Comparison of ENCODE assay signal across 14 cellular contexts in genomic region chr5:72291601-72292000, GRCh38.
"Had no signal": no experiment of that assay in that cellular context is flagged by ENCODE, and none has a peak within 500 bp of the region (broad histone marks: within the 10 kb centered on the region; RNA-seq: fewer than 3 reads in every experiment).

No MANE protein-coding gene starts in this region.

- DNase-seq: activated CD4-positive, alpha-beta T cell treated with anti-CD3 and anti-CD28 coated beads, Interleukin-2, amount 10 ng/mL, durations not matched to agents 24 days and 14 days; activated naive CD4-positive, alpha-beta T cell; activated naive CD8-positive, alpha-beta T cell treated with anti-CD3 and anti-CD28 coated beads, Interleukin-2, amount 50 U/mL, for 24 hours; dorsolateral prefrontal cortex; hypothalamus; lower lobe of right lung; midbrain; naive thymus-derived CD8-positive, alpha-beta T cell; retina; stimulated activated CD4-positive, alpha-beta T cell treated with anti-CD3 and anti-CD28 coated beads, Interleukin-4, amount 100 ng/mL, for 1 hour; stimulated activated naive CD8-positive, alpha-beta T cell treated with anti-CD3 and anti-CD28 coated beads, Interleukin-15, amount 100 ng/mL, for 72 hours; testis had no signal

- H3K9me3 ChIP-seq: lower lobe of right lung, neutrophil, testis had no signal

- H3K27ac ChIP-seq: lower lobe of right lung, neutrophil, testis had no signal

- H3K4me3 ChIP-seq: dorsolateral prefrontal cortex, lower lobe of right lung, testis had no signal

- H3K4me1 ChIP-seq: lower lobe of right lung, testis had no signal

- ATAC-seq: activated naive CD8-positive, alpha-beta T cell treated with anti-CD3 and anti-CD28 coated beads, Interleukin-2, amount 50 U/mL, for 24 hours; esophagus mucosa; lower lobe of right lung; naive thymus-derived CD8-positive, alpha-beta T cell; stimulated activated naive CD8-positive, alpha-beta T cell treated with anti-CD3 and anti-CD28 coated beads, Interleukin-15, amount 100 ng/mL, for 72 hours had no signal

- H3K27me3 ChIP-seq: dorsolateral prefrontal cortex, neutrophil, testis had no signal
